Comparison of ENCODE assay signal across 8 cellular contexts in genomic region chr10:112949875-112950507, GRCh38. TPM values are rescaled to one million over a fixed set of nuclear protein-coding genes. Genes with fewer than 3 reads are reported as not detected.
DNase-seq lines count a peak whose midpoint lies in the region; ATAC-seq, FAIRE-seq and TF ChIP-seq lines count a peak whose summit lies in the region.

TCF7L2 (plus strand) TSS chr10:112950247; CDS start chr10:112950757, 510 bp downstream.

- peak within 1 kb of the TSS; percentile 89 for H3K27ac ChIP-seq in mesodermal cell (ENCODE audit: low read depth, low read length, severe bottlenecking)

- peak within 1 kb of the TSS; percentile 66 for H3K4me3 ChIP-seq in Jurkat, Clone E6-1 (ENCODE audit: low read length)
- H3K4me3 ChIP-seq in epithelial cell of proximal tubule (ENCODE audit: low read depth, low read length) (peak within 1 kb of the TSS; percentile 79), mesodermal cell (ENCODE audit: extremely low read depth, insufficient read depth, low read length, poor library complexity, severe bottlenecking) (peak within 1 kb of the TSS; percentile 85)

- no peak for TF ChIP-seq CTCF in epithelial cell of proximal tubule (conservative IDR thresholded peaks at IDR 0.05; ENCODE audit: low read depth, low read length)

- peaks cover 16% of the 10 kb centered on the region for H3K4me1 ChIP-seq in mesodermal cell (ENCODE audit: control insufficient read depth, insufficient read depth, low read length, poor library complexity, severe bottlenecking)

- peak within 1 kb of the TSS; percentile 67 for H3K27ac Mint-ChIP-seq in activated T-cell treated with anti-CD3 and anti-CD28 coated beads, Interleukin-2, amount 50 U/mL, for 24 hours

- ATAC-seq in HG02870 (IDR thresholded peaks at IDR 0.05; ENCODE audit: unreplicated experiment): no peak

- peaks cover 22% of the 10 kb centered on the region for H3K4me1 Mint-ChIP-seq in activated T-cell treated with anti-CD3 and anti-CD28 coated beads, Interleukin-2, amount 50 U/mL, for 24 hours (ENCODE audit: low read depth)

- peak within 1 kb of the TSS; percentile 82 for H3K4me3 Mint-ChIP-seq in activated T-cell treated with anti-CD3 and anti-CD28 coated beads, Interleukin-2, amount 50 U/mL, for 24 hours

- FAIRE-seq in GM12891 (lab: Jason Lieb, UNC): peak; percentile 52

- no peaks in the 10 kb centered on the region for H3K9me3 Mint-ChIP-seq in activated T-cell treated with anti-CD3 and anti-CD28 coated beads, Interleukin-2, amount 50 U/mL, for 24 hours

- H3K36me3 Mint-ChIP-seq in activated T-cell treated with anti-CD3 and anti-CD28 coated beads, Interleukin-2, amount 50 U/mL, for 24 hours (ENCODE audit: low read depth): no peaks in the 10 kb centered on the region

- no peaks in the 10 kb centered on the region for H3K9me3 ChIP-seq in mesodermal cell (ENCODE audit: control insufficient read depth, low read length)

- peaks cover 6% of the 10 kb centered on the region for H3K36me3 ChIP-seq in mesodermal cell (ENCODE audit: control insufficient read depth, insufficient read depth, low read length)

- 0% methylated on average over 18 to 22 of the region's 39 CpGs for whole genome bisulfite sequencing in mesodermal cell (ENCODE audit: insufficient coverage in 2 of 2), 2 experiments

- DNase-seq in GM12891 (ENCODE audit: insufficient read length, low spot score): no peak
- peak; percentile 89 for DNase-seq in Jurkat, Clone E6-1 (ENCODE audit: low read depth, low spot score)
- peak; percentile 94 for DNase-seq in OCI-M1 (lab: John Stamatoyannopoulos, UW)
- peak; percentile 51 for DNase-seq in activated T-cell treated with anti-CD3 and anti-CD28 coated beads, Interleukin-2, amount 50 U/mL, for 24 hours
- peak; percentile 87 for DNase-seq in epithelial cell of proximal tubule (ENCODE audit: low read depth)
- peak; percentile 29 to 38 for DNase-seq in stimulated activated CD8-positive, alpha-beta memory T cell treated with anti-CD3 and anti-CD28 coated beads, Interleukin-4, amount 100 ng/mL, for 4 hours (ENCODE audit: low read depth in 2 of 2, low spot score in 1 of 2)

- H3K27me3 Mint-ChIP-seq in activated T-cell treated with anti-CD3 and anti-CD28 coated beads, Interleukin-2, amount 50 U/mL, for 24 hours: peaks cover 75% of the 10 kb centered on the region

- TF ChIP-seq POLR2A in GM12891 (IDR thresholded peaks at IDR 0.05; ENCODE audit: low read depth, low read length): no peak

TF ChIP-seq in GM12891, 5 proteins besides CTCF, POLR2A, EP300 and RAD21:
- no peak for TF ChIP-seq PAX5 (IDR thresholded peaks at IDR 0.05; ENCODE audit: insufficient read depth, low read length, severe bottlenecking)
- no peak for TF ChIP-seq POLR2AphosphoS5 (IDR thresholded peaks at IDR 0.05; ENCODE audit: low read depth, low read length)
- TF ChIP-seq POU2F2 (IDR thresholded peaks at IDR 0.05; ENCODE audit: low read depth, low read length): no peak
- no peak for TF ChIP-seq SPI1 (IDR thresholded peaks at IDR 0.05; ENCODE audit: low read depth, low read length)
- no peak for TF ChIP-seq TAF1 (IDR thresholded peaks at IDR 0.05; ENCODE audit: low read depth, low read length)

RNA-seq across cellular contexts. Expression of gene TCF7L2, which starts in this region (rescaled TPM):
- polyA plus RNA-seq in GM12891 (2012; ENCODE audit: low read depth, missing spikeins): 0.53 TPM
- polyA plus RNA-seq in Jurkat, Clone E6-1 (2012; ENCODE audit: insufficient read depth, insufficient read length): 10.9 TPM
- 5.4 TPM in 2 replicates for total RNA-seq in epithelial cell of proximal tubule
- 26.1 TPM for polyA plus RNA-seq in mesodermal cell (2013, experiment 1 of 2)
- 21.6 TPM for polyA plus RNA-seq in mesodermal cell (2013, experiment 2 of 2)
